In the genomic region with DNA sequence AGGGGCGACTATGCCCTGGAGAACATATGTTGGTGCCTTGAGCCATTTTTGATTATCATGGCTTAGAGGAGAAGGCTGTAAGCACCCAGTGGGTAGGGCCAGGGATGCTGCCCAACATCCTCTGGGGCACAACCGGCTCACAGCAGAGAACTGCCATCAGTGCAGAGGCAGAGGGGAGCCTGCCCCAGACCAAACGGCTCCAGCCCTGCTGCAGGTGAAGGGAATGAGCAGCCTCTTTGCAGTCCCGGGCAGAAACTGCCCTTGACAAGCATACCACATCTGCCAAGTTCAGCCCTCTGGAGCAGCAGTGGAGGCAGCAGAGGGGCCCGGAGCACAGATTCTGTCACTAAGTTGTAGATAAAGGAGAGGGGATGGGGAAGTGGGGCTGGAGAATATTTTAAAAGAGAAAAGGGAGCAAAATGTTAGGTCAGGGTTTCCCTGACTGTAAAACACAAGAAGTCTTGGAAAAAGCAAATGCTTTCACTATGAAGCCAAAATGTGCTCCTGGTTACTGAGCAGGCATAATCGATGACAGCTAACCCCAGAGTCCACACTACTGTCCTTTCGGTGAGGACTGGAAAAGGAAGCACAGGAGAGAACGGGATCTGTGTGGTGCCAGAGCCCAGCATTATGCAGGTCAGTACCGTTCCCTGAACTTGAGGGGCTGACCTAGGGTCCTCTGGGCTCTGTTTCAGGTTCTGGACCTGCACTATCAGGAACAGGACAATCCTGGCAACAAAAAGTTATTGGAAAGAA, we compare ENCODE assay signal across 19 cellular contexts.
DNase-seq lines count a peak whose midpoint lies in the region; ATAC-seq and TF ChIP-seq lines count a peak whose summit lies in the region.
"Had no signal": no experiment of that assay in that cellular context is flagged by ENCODE, and none has a peak within 500 bp of the region (broad histone marks: within the 10 kb centered on the region; RNA-seq: fewer than 3 reads in every experiment).

No MANE protein-coding gene starts in this region.

- H3K4me3 Mint-ChIP-seq in stimulated activated naive CD8-positive, alpha-beta T cell treated with anti-CD3 and anti-CD28 coated beads, Interleukin-15, Interleukin-2, amounts not matched to agents 100 ng/mL and 50 ng/mL, for 24 hours = no peak overlapping the region
- peak overlapping the region; percentile 38 for H3K4me3 Mint-ChIP-seq in activated T-helper 1 cell treated with anti-CD3 and anti-CD28 coated beads, Interleukin-12 subunit alpha, Interleukin-12 subunit beta, Interleukin-2, Interleukin-4 antibody, amounts not matched to agents 30 ng/mL and 10 ng/mL and 1 ng/mL, durations not matched to agents 14 hours and 24 hours and 36 hours
- no peak overlapping the region for H3K4me3 Mint-ChIP-seq in memory B cell
- H3K4me3 Mint-ChIP-seq: activated B cell treated with CpG ODN at 0.5 μM for 24 hours, HFFc6 had no signal

- H3K27ac ChIP-seq in upper lobe of right lung = no peak overlapping the region
- H3K27ac ChIP-seq: suprapubic skin had no signal

- H3K27me3 Mint-ChIP-seq in stimulated activated naive CD8-positive, alpha-beta T cell treated with anti-CD3 and anti-CD28 coated beads, Interleukin-15, Interleukin-2, amounts not matched to agents 100 ng/mL and 50 ng/mL, for 24 hours = no peaks in the 10 kb centered on the region
- H3K27me3 Mint-ChIP-seq in activated T-helper 1 cell treated with anti-CD3 and anti-CD28 coated beads, Interleukin-12 subunit alpha, Interleukin-12 subunit beta, Interleukin-2, Interleukin-4 antibody, amounts not matched to agents 30 ng/mL and 10 ng/mL and 1 ng/mL, durations not matched to agents 14 hours and 24 hours and 36 hours (ENCODE audit: insufficient read depth) = no peaks in the 10 kb centered on the region
- no peaks in the 10 kb centered on the region for H3K27me3 Mint-ChIP-seq in memory B cell
- H3K27me3 Mint-ChIP-seq: activated B cell treated with CpG ODN at 0.5 μM for 24 hours had no signal

- peaks cover 18% of the 10 kb centered on the region for H3K36me3 ChIP-seq in upper lobe of right lung

- intact Hi-C loops in activated T-helper 1 cell treated with anti-CD3 and anti-CD28 coated beads, Interleukin-12 subunit alpha, Interleukin-12 subunit beta, Interleukin-2, Interleukin-4 antibody, amounts not matched to agents 30 ng/mL and 10 ng/mL and 1 ng/mL, durations not matched to agents 14 hours and 24 hours and 36 hours (cut with micrococcal nuclease) = loop anchor here (5.0 kb wide), 1 partner anchor 69 kb away; no protein-coding TSS in a partner anchor
- intact Hi-C loops in upper lobe of right lung (cut with DNase I) = no loop called here

- DNase-seq in stimulated activated naive CD8-positive, alpha-beta T cell treated with anti-CD3 and anti-CD28 coated beads, Interleukin-15, Interleukin-2, amounts not matched to agents 100 U/mL and 50 U/mL, for 24 hours = no peak
- DNase-seq in activated T-helper 1 cell treated with anti-CD3 and anti-CD28 coated beads, Interleukin-12 subunit alpha, Interleukin-12 subunit beta, Interleukin-2, Interleukin-4 antibody, amounts not matched to agents 30 ng/mL and 10 ng/mL and 1 ng/mL, durations not matched to agents 14 hours and 24 hours and 36 hours (ENCODE audit: low spot score) = no peak
- no peak for DNase-seq in memory B cell (ENCODE audit: low spot score in 2 of 2)
- DNase-seq in upper lobe of right lung = peak; percentile 45
- no peak for DNase-seq in NCI-H82 (lab: John Stamatoyannopoulos, UW)
- no peak for DNase-seq in NCI-H2196 treated with DMSO at 0.1 percent for 48 hours (lab: John Stamatoyannopoulos, UW; ENCODE audit: unreplicated experiment)
- DNase-seq in RPMI8226 = no peak
- DNase-seq: activated B cell treated with CpG ODN at 0.5 μM for 24 hours; AML-193; DMS 273 treated with DMSO at 0.1 percent for 48 hours; effector CD4-positive, alpha-beta T cell; GDM1; HFFc6; KBM-7; NCI-H1930; posterior cingulate gyrus; SHP77 treated with DMSO at 0.1 percent for 48 hours had no signal

- peak overlapping the region; percentile 53 for H3K27ac Mint-ChIP-seq in stimulated activated naive CD8-positive, alpha-beta T cell treated with anti-CD3 and anti-CD28 coated beads, Interleukin-15, Interleukin-2, amounts not matched to agents 100 ng/mL and 50 ng/mL, for 24 hours
- peak overlapping the region; percentile 45 for H3K27ac Mint-ChIP-seq in activated T-helper 1 cell treated with anti-CD3 and anti-CD28 coated beads, Interleukin-12 subunit alpha, Interleukin-12 subunit beta, Interleukin-2, Interleukin-4 antibody, amounts not matched to agents 30 ng/mL and 10 ng/mL and 1 ng/mL, durations not matched to agents 14 hours and 24 hours and 36 hours
- peak overlapping the region; percentile 83 for H3K27ac Mint-ChIP-seq in memory B cell
- H3K27ac Mint-ChIP-seq: HFFc6 had no signal

- peaks cover 83% of the 10 kb centered on the region for H3K4me1 Mint-ChIP-seq in stimulated activated naive CD8-positive, alpha-beta T cell treated with anti-CD3 and anti-CD28 coated beads, Interleukin-15, Interleukin-2, amounts not matched to agents 100 ng/mL and 50 ng/mL, for 24 hours (ENCODE audit: low read depth)
- H3K4me1 Mint-ChIP-seq in activated T-helper 1 cell treated with anti-CD3 and anti-CD28 coated beads, Interleukin-12 subunit alpha, Interleukin-12 subunit beta, Interleukin-2, Interleukin-4 antibody, amounts not matched to agents 30 ng/mL and 10 ng/mL and 1 ng/mL, durations not matched to agents 14 hours and 24 hours and 36 hours (ENCODE audit: low read depth) = peaks cover 74% of the 10 kb centered on the region
- H3K4me1 Mint-ChIP-seq in memory B cell = peaks cover 60% of the 10 kb centered on the region

- no peak for TF ChIP-seq CTCF in upper lobe of right lung (IDR thresholded peaks at IDR 0.05)

- H3K4me3 ChIP-seq in upper lobe of right lung = no peak overlapping the region
- H3K4me3 ChIP-seq: suprapubic skin had no signal

- H3K36me3 Mint-ChIP-seq in stimulated activated naive CD8-positive, alpha-beta T cell treated with anti-CD3 and anti-CD28 coated beads, Interleukin-15, Interleukin-2, amounts not matched to agents 100 ng/mL and 50 ng/mL, for 24 hours (ENCODE audit: low read depth) = peaks cover 46% of the 10 kb centered on the region
- peaks cover 53% of the 10 kb centered on the region for H3K36me3 Mint-ChIP-seq in activated T-helper 1 cell treated with anti-CD3 and anti-CD28 coated beads, Interleukin-12 subunit alpha, Interleukin-12 subunit beta, Interleukin-2, Interleukin-4 antibody, amounts not matched to agents 30 ng/mL and 10 ng/mL and 1 ng/mL, durations not matched to agents 14 hours and 24 hours and 36 hours (ENCODE audit: low read depth)
- peaks cover 28% of the 10 kb centered on the region for H3K36me3 Mint-ChIP-seq in memory B cell

- peaks cover 15% of the 10 kb centered on the region for H3K4me1 ChIP-seq in upper lobe of right lung

- H3K27me3 ChIP-seq in upper lobe of right lung = no peaks in the 10 kb centered on the region
- H3K27me3 ChIP-seq: suprapubic skin had no signal

- H3K9me3 Mint-ChIP-seq in stimulated activated naive CD8-positive, alpha-beta T cell treated with anti-CD3 and anti-CD28 coated beads, Interleukin-15, Interleukin-2, amounts not matched to agents 100 ng/mL and 50 ng/mL, for 24 hours = no peaks in the 10 kb centered on the region
- H3K9me3 Mint-ChIP-seq in activated T-helper 1 cell treated with anti-CD3 and anti-CD28 coated beads, Interleukin-12 subunit alpha, Interleukin-12 subunit beta, Interleukin-2, Interleukin-4 antibody, amounts not matched to agents 30 ng/mL and 10 ng/mL and 1 ng/mL, durations not matched to agents 14 hours and 24 hours and 36 hours = no peaks in the 10 kb centered on the region
- no peaks in the 10 kb centered on the region for H3K9me3 Mint-ChIP-seq in memory B cell
- H3K9me3 Mint-ChIP-seq: activated B cell treated with CpG ODN at 0.5 μM for 24 hours, HFFc6 had no signal

- ATAC-seq in stimulated activated naive CD8-positive, alpha-beta T cell treated with anti-CD3 and anti-CD28 coated beads, Interleukin-15, Interleukin-2, amounts not matched to agents 100 U/mL and 50 U/mL, for 24 hours = no peak
- ATAC-seq in memory B cell (ENCODE audit: low read depth) (no peak), upper lobe of right lung (no peak)

- no peaks in the 10 kb centered on the region for H3K9me3 ChIP-seq in upper lobe of right lung
- H3K9me3 ChIP-seq: suprapubic skin had no signal
